ENCODE assay signal across 1 cellular context in genomic region chr12:98515368-98516183, GRCh38.
A peak's percentile ranks its signal among the peaks of the same experiment; 100 is the strongest.
TF ChIP-seq lines count a peak whose summit lies in the region.

Gene TMPO, plus strand, starts transcription at chr12:98515590. Its CDS starts 278 bp downstream, at chr12:98515868.

TF ChIP-seq in HepG2, 621 proteins besides CTCF, POLR2A, EP300 and RAD21 (continued from another document and continues in another):
- no peak for TF ChIP-seq NFE2L1 (CRISPR knock-in tag; IDR thresholded peaks at IDR 0.05; ENCODE audit: borderline replicate concordance)
- TF ChIP-seq YEATS4 (CRISPR knock-in tag; IDR thresholded peaks at IDR 0.05; ENCODE audit: borderline replicate concordance) = peak; percentile 85
- no peak for TF ChIP-seq ZNF30 (CRISPR knock-in tag; IDR thresholded peaks at IDR 0.05)
- no peak for TF ChIP-seq IRF9 (CRISPR knock-in tag; IDR thresholded peaks at IDR 0.05; ENCODE audit: borderline replicate concordance)
- TF ChIP-seq ZSCAN20 (CRISPR knock-in tag; IDR thresholded peaks at IDR 0.05; ENCODE audit: borderline replicate concordance) = no peak; the same call in 1 of the 2 replicates
- TF ChIP-seq FUBP1 (CRISPR knock-in tag; IDR thresholded peaks at IDR 0.05; ENCODE audit: borderline replicate concordance) = no peak
- TF ChIP-seq ZNF329 (CRISPR knock-in tag; IDR thresholded peaks at IDR 0.05; ENCODE audit: low read depth) = no peak
- no peak for TF ChIP-seq NR2F1 (CRISPR knock-in tag; IDR thresholded peaks at IDR 0.05)
- TF ChIP-seq YEATS2 (CRISPR knock-in tag; IDR thresholded peaks at IDR 0.05; ENCODE audit: borderline replicate concordance) = peak; percentile 74
- TF ChIP-seq STAT5B (CRISPR knock-in tag; IDR thresholded peaks at IDR 0.05) = no peak
- TF ChIP-seq, protein P1, sequence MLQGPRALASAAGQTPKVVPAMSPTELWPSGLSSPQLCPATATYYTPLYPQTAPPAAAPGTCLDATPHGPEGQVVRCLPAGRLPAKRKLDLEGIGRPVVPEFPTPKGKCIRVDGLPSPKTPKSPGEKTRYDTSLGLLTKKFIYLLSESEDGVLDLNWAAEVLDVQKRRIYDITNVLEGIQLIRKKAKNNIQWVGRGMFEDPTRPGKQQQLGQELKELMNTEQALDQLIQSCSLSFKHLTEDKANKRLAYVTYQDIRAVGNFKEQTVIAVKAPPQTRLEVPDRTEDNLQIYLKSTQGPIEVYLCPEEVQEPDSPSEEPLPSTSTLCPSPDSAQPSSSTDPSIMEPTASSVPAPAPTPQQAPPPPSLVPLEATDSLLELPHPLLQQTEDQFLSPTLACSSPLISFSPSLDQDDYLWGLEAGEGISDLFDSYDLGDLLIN (CRISPR knock-in tag; IDR thresholded peaks at IDR 0.05; ENCODE audit: borderline replicate concordance) = 0 out of 2 replicates have a peak, but pooled peaks have one; percentile 55
- TF ChIP-seq SRY (CRISPR knock-in tag; IDR thresholded peaks at IDR 0.05) = peak; percentile 78; the same call in 1 of the 2 replicates
- TF ChIP-seq ZNF256 (CRISPR knock-in tag; conservative IDR thresholded peaks at IDR 0.05) = peak; percentile 85; the same call in 1 of the 2 replicates
- TF ChIP-seq ZNF557 (CRISPR knock-in tag; IDR thresholded peaks at IDR 0.05) = 0 out of 2 replicates have a peak, but pooled peaks have one; percentile 61
- TF ChIP-seq ZNF317 (CRISPR knock-in tag; IDR thresholded peaks at IDR 0.05) = peak; percentile 89
- TF ChIP-seq HOMEZ (CRISPR knock-in tag; IDR thresholded peaks at IDR 0.05; ENCODE audit: low read depth) = no peak
- TF ChIP-seq BRCA1 (CRISPR knock-in tag; IDR thresholded peaks at IDR 0.05) = peak; percentile 77; the same call in 1 of the 2 replicates
- TF ChIP-seq KLF6 (CRISPR knock-in tag; IDR thresholded peaks at IDR 0.05) = no peak
- TF ChIP-seq SP5 (CRISPR knock-in tag; IDR thresholded peaks at IDR 0.05; ENCODE audit: borderline replicate concordance, low read depth) = no peak
- peak; percentile 31; the same call in 1 of the 2 replicates for TF ChIP-seq ZC3H13 (CRISPR knock-in tag; IDR thresholded peaks at IDR 0.05)
- no peak for TF ChIP-seq PHF5A (CRISPR knock-in tag; IDR thresholded peaks at IDR 0.05; ENCODE audit: low read depth, unreplicated experiment)
- TF ChIP-seq MTA1 (CRISPR knock-in tag; IDR thresholded peaks at IDR 0.05; ENCODE audit: borderline replicate concordance) = 0 out of 2 replicates have a peak, but pooled peaks have one; percentile 26
- TF ChIP-seq SRSF4 (IDR thresholded peaks at IDR 0.05; ENCODE audit: low read depth, low read length, poor library complexity, severe bottlenecking) = no peak
- no peak for TF ChIP-seq ZSCAN31 (CRISPR knock-in tag; IDR thresholded peaks at IDR 0.05; ENCODE audit: low read depth)
- no peak for TF ChIP-seq AKAP8 (CRISPR knock-in tag; IDR thresholded peaks at IDR 0.05)
- 0 out of 2 replicates have a peak, but pooled peaks have one; percentile 68 for TF ChIP-seq POGK (CRISPR knock-in tag; conservative IDR thresholded peaks at IDR 0.05)
- TF ChIP-seq, protein P2, sequence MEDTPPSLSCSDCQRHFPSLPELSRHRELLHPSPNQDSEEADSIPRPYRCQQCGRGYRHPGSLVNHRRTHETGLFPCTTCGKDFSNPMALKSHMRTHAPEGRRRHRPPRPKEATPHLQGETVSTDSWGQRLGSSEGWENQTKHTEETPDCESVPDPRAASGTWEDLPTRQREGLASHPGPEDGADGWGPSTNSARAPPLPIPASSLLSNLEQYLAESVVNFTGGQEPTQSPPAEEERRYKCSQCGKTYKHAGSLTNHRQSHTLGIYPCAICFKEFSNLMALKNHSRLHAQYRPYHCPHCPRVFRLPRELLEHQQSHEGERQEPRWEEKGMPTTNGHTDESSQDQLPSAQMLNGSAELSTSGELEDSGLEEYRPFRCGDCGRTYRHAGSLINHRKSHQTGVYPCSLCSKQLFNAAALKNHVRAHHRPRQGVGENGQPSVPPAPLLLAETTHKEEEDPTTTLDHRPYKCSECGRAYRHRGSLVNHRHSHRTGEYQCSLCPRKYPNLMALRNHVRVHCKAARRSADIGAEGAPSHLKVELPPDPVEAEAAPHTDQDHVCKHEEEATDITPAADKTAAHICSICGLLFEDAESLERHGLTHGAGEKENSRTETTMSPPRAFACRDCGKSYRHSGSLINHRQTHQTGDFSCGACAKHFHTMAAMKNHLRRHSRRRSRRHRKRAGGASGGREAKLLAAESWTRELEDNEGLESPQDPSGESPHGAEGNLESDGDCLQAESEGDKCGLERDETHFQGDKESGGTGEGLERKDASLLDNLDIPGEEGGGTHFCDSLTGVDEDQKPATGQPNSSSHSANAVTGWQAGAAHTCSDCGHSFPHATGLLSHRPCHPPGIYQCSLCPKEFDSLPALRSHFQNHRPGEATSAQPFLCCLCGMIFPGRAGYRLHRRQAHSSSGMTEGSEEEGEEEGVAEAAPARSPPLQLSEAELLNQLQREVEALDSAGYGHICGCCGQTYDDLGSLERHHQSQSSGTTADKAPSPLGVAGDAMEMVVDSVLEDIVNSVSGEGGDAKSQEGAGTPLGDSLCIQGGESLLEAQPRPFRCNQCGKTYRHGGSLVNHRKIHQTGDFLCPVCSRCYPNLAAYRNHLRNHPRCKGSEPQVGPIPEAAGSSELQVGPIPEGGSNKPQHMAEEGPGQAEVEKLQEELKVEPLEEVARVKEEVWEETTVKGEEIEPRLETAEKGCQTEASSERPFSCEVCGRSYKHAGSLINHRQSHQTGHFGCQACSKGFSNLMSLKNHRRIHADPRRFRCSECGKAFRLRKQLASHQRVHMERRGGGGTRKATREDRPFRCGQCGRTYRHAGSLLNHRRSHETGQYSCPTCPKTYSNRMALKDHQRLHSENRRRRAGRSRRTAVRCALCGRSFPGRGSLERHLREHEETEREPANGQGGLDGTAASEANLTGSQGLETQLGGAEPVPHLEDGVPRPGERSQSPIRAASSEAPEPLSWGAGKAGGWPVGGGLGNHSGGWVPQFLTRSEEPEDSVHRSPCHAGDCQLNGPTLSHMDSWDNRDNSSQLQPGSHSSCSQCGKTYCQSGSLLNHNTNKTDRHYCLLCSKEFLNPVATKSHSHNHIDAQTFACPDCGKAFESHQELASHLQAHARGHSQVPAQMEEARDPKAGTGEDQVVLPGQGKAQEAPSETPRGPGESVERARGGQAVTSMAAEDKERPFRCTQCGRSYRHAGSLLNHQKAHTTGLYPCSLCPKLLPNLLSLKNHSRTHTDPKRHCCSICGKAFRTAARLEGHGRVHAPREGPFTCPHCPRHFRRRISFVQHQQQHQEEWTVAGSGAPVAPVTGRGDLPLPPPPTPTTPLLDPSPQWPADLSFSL (CRISPR knock-in tag; IDR thresholded peaks at IDR 0.05) = 0 out of 2 replicates have a peak, but pooled peaks have one; percentile 32
- TF ChIP-seq, protein P3, sequence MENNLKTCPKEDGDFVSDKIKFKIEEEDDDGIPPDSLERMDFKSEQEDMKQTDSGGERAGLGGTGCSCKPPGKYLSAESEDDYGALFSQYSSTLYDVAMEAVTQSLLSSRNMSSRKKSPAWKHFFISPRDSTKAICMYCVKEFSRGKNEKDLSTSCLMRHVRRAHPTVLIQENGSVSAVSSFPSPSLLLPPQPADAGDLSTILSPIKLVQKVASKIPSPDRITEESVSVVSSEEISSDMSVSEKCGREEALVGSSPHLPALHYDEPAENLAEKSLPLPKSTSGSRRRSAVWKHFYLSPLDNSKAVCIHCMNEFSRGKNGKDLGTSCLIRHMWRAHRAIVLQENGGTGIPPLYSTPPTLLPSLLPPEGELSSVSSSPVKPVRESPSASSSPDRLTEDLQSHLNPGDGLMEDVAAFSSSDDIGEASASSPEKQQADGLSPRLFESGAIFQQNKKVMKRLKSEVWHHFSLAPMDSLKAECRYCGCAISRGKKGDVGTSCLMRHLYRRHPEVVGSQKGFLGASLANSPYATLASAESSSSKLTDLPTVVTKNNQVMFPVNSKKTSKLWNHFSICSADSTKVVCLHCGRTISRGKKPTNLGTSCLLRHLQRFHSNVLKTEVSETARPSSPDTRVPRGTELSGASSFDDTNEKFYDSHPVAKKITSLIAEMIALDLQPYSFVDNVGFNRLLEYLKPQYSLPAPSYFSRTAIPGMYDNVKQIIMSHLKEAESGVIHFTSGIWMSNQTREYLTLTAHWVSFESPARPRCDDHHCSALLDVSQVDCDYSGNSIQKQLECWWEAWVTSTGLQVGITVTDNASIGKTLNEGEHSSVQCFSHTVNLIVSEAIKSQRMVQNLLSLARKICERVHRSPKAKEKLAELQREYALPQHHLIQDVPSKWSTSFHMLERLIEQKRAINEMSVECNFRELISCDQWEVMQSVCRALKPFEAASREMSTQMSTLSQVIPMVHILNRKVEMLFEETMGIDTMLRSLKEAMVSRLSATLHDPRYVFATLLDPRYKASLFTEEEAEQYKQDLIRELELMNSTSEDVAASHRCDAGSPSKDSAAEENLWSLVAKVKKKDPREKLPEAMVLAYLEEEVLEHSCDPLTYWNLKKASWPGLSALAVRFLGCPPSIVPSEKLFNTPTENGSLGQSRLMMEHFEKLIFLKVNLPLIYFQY (CRISPR knock-in tag; IDR thresholded peaks at IDR 0.05; ENCODE audit: borderline replicate concordance) = no peak
- TF ChIP-seq ZBTB25 (CRISPR knock-in tag; IDR thresholded peaks at IDR 0.05) = peak; percentile 34; the same call in 1 of the 2 replicates
- TF ChIP-seq ZNF768 (CRISPR knock-in tag; IDR thresholded peaks at IDR 0.05) = no peak; the same call in 1 of the 2 replicates
- TF ChIP-seq HBP1 (CRISPR knock-in tag; IDR thresholded peaks at IDR 0.05; ENCODE audit: low read depth) = no peak
- no peak for TF ChIP-seq SIX1 (CRISPR knock-in tag; IDR thresholded peaks at IDR 0.05; ENCODE audit: borderline replicate concordance)
- TF ChIP-seq TGIF2 (CRISPR knock-in tag; IDR thresholded peaks at IDR 0.05) = 0 out of 2 replicates have a peak, but pooled peaks have one; percentile 14
- TF ChIP-seq ZKSCAN1 (IDR thresholded peaks at IDR 0.05; ENCODE audit: low read length) = no peak
- TF ChIP-seq ZNF570 (CRISPR knock-in tag; IDR thresholded peaks at IDR 0.05; ENCODE audit: borderline replicate concordance) = no peak
- no peak for TF ChIP-seq FOXK2 (IDR thresholded peaks at IDR 0.05)
- 0 out of 2 replicates have a peak, but pooled peaks have one; percentile 60 for TF ChIP-seq ZNF20 (CRISPR knock-in tag; IDR thresholded peaks at IDR 0.05)
- TF ChIP-seq ATF7-NPFF (CRISPR knock-in tag; IDR thresholded peaks at IDR 0.05; ENCODE audit: low read depth) = peak; percentile 88
- no peak for TF ChIP-seq ZNF891 (CRISPR knock-in tag; IDR thresholded peaks at IDR 0.05)
- no peak for TF ChIP-seq ZNF484 (CRISPR knock-in tag; IDR thresholded peaks at IDR 0.05; ENCODE audit: borderline replicate concordance, low read depth)
